In the genomic region with DNA sequence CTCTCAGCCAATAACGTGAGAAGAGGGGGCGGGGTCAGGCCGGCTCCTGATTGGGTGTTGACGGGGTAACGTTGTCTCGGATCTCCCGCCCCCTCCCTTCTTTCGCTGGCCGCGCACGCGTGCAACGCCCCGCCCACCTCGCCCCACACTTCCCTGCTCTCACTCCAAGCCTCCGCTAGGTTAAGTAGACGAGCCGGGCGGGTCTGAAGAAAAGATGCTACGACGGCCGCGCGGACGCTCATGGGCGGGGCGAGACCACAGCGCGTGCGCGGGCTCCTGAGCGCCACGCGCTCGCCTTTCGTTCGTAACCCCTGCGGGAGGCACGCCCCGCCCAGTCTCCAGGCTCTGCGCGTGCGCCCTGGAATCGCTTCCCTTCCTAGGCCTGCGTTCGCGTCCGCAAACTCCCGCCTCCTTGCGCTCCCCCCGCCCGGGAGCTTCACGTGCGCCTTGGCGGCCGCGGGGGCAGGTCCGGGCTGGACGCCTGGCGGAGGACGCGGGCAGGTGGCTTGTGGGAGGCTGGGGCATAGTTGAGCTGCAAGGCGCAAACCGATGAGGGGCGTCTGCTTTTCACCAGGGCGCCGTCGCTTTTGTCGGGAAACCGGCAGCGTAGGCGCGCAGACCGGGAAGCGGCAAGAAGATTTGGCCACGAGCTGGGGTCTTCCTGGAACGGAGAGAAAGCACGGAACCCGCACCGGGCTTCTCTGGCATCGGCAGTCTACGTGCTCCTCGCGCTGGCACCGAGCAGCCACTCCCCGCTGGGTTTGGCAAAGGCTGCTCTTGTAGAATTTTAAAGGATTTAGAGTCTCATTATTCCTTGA, we compare ENCODE assay signal across 8 cellular contexts. TPM values are rescaled to one million over a fixed set of nuclear protein-coding genes. Genes with fewer than 3 reads are reported as not detected.
DNase-seq lines count a peak whose midpoint lies in the region; ATAC-seq lines count a peak whose summit lies in the region.

No MANE protein-coding gene starts in this region.

- DNase-seq in Caki2 (ENCODE audit: low read depth) (peak; percentile 100), HT1080 (ENCODE audit: low read depth) (peak; percentile 98), NOMO-1 (lab: John Stamatoyannopoulos, UW; ENCODE audit: unreplicated experiment in 2 of 2) (peak; percentile 98), memory B cell (ENCODE audit: low spot score in 2 of 2) (peak; percentile 95 to 97)
- DNase-seq in activated CD8-positive, alpha-beta memory T cell treated with anti-CD3 and anti-CD28 coated beads for 48 hours (ENCODE audit: low read depth in 2 of 3, low spot score in 2 of 3), result peak; percentile 97 to 98 (median 97)
- peak; percentile 96 to 99 (median 97) for DNase-seq in effector memory CD8-positive, alpha-beta T cell
- DNase-seq in stimulated activated CD8-positive, alpha-beta memory T cell treated with anti-CD3 and anti-CD28 coated beads, Interleukin-12 subunit alpha, Interleukin-12 subunit beta, amount 100 ng/mL, for 1 hour (ENCODE audit: low read depth), result peak; percentile 99

- peak; percentile 77 for ATAC-seq in GM21367 (IDR thresholded peaks at IDR 0.05; ENCODE audit: unreplicated experiment)
- peak; percentile 78 for ATAC-seq in effector memory CD8-positive, alpha-beta T cell (replicated peaks)
- peak; percentile 81 for ATAC-seq in memory B cell (ENCODE audit: low read depth)

- peaks cover 16 to 36% of the 10 kb centered on the region in 2 donors for H3K4me1 Mint-ChIP-seq in effector memory CD8-positive, alpha-beta T cell (ENCODE audit: low read depth in 2 of 2)
- H3K4me1 Mint-ChIP-seq in memory B cell, result peaks cover 18% of the 10 kb centered on the region

- H3K27ac Mint-ChIP-seq in effector memory CD8-positive, alpha-beta T cell, result peak overlapping the region; percentile 91 to 96
- H3K27ac Mint-ChIP-seq in memory B cell, result peak overlapping the region; percentile 78

- no peaks in the 10 kb centered on the region for H3K27me3 Mint-ChIP-seq in effector memory CD8-positive, alpha-beta T cell
- H3K27me3 Mint-ChIP-seq in memory B cell, result no peaks in the 10 kb centered on the region

- H3K4me3 Mint-ChIP-seq in effector memory CD8-positive, alpha-beta T cell, result peak overlapping the region; percentile 88 to 97
- H3K4me3 Mint-ChIP-seq in memory B cell, result peak overlapping the region; percentile 83

- in situ Hi-C loops in Caki2 (cut with HindIII; ENCODE audit: low pct_unique_long_range_greater_than_20kb, low sequenced_read_pairs), result no loop called here

- H3K9me3 Mint-ChIP-seq in effector memory CD8-positive, alpha-beta T cell, result no peaks in the 10 kb centered on the region
- no peaks in the 10 kb centered on the region for H3K9me3 Mint-ChIP-seq in memory B cell

- peaks cover 25% of the 10 kb centered on the region for H3K36me3 Mint-ChIP-seq in effector memory CD8-positive, alpha-beta T cell (ENCODE audit: insufficient read depth)
- no peaks in the 10 kb centered on the region for H3K36me3 Mint-ChIP-seq in memory B cell

RNA-seq across cellular contexts. Expression of a gene that starts 0.5 kb away (rescaled TPM):
- total RNA-seq in Caki2 (2014; rRNA removed; shearing (Covaris generic); ENCODE audit: low replicate concordance), result 76.1 and 84.3 TPM in 2 replicates
- 8.5 and 18.9 TPM in 2 replicates for total RNA-seq in HT1080 (2014; rRNA removed; shearing (Covaris generic))
- 46.5 and 52.3 TPM in 2 replicates for polyA plus RNA-seq in HT1080 (2015; cell fraction: cytosol; rRNA removed)
- 42.4 and 47.8 TPM in 2 replicates for polyA plus RNA-seq in HT1080 (2015; cell fraction: nucleus; rRNA removed)

Comparison
In these comparisons a context has a peak if more than half of its experiments do, and no peak if none do; other contexts are left out.
1. Peak in every context shown above with its lines: DNase-seq and ATAC-seq.